ENCODE assay signal across 8 cellular contexts in genomic region chr10:48306870-48307531, GRCh38. TPM values are rescaled to one million over a fixed set of nuclear protein-coding genes. Genes with fewer than 3 reads are reported as not detected.
A peak's percentile ranks its signal among the peaks of the same experiment; 100 is the strongest.
DNase-seq lines count a peak whose midpoint lies in the region; ATAC-seq and TF ChIP-seq lines count a peak whose summit lies in the region.

No MANE protein-coding gene starts in this region.

- H3K9me3 ChIP-seq in colonic mucosa: no peaks in the 10 kb centered on the region

- no peak for TF ChIP-seq CTCF in GM06990 (IDR thresholded peaks at IDR 0.05; ENCODE audit: insufficient read depth, low read length, poor library complexity, severe bottlenecking)
- no peak for TF ChIP-seq CTCF in KMS-11 (conservative IDR thresholded peaks at IDR 0.05; ENCODE audit: low read depth, low read length)
- no peak for TF ChIP-seq CTCF in VCaP (conservative IDR thresholded peaks at IDR 0.05)
- no peak for TF ChIP-seq CTCF in colonic mucosa (IDR thresholded peaks at IDR 0.05)
- no peak for TF ChIP-seq CTCF in lower leg skin (IDR thresholded peaks at IDR 0.05)

- no peaks in the 10 kb centered on the region for H3K36me3 ChIP-seq in GM06990 (ENCODE audit: control insufficient read depth, insufficient read depth, low read length)
- no peaks in the 10 kb centered on the region for H3K36me3 ChIP-seq in KMS-11 (ENCODE audit: insufficient read depth)
- H3K36me3 ChIP-seq in colonic mucosa: no peaks in the 10 kb centered on the region

- H3K4me1 ChIP-seq in KMS-11 (ENCODE audit: low read depth, poor library complexity, severe bottlenecking): peaks cover 38% of the 10 kb centered on the region
- H3K4me1 ChIP-seq in colonic mucosa: peaks cover 5% of the 10 kb centered on the region

- 0% methylated on average over 13 to 18 of the region's 66 CpGs for WGBS in lower leg skin, 2 donors

- H3K4me3 ChIP-seq in GM06990 (replicated peaks; ENCODE audit: low read depth, low read length): peak overlapping the region; percentile 79
- H3K4me3 ChIP-seq in KMS-11 (IDR thresholded peaks at IDR 0.05; ENCODE audit: insufficient read depth, low read depth, low read length): no peak overlapping the region
- peak overlapping the region; percentile 83 for H3K4me3 ChIP-seq in colonic mucosa
- peak overlapping the region; percentile 73 for H3K4me3 ChIP-seq in lower leg skin (ENCODE audit: low read depth, poor library complexity, severe bottlenecking)

- H3K27me3 ChIP-seq in GM06990 (replicated peaks; ENCODE audit: control insufficient read depth, insufficient read depth, low read length): no peaks in the 10 kb centered on the region
- H3K27me3 ChIP-seq in KMS-11 (ENCODE audit: insufficient read depth, low read depth): no peaks in the 10 kb centered on the region
- no peaks in the 10 kb centered on the region for H3K27me3 ChIP-seq in colonic mucosa

- intact Hi-C loops in colonic mucosa (cut with DNase I) (no loop called here), lower leg skin (cut with DNase I; ENCODE audit: low total_unique reads) (no loop called here)

- H3K27ac ChIP-seq in KMS-11 (peak overlapping the region; percentile 9; the same call in 1 of the 2 replicates), VCaP (peak overlapping the region; percentile 92), colonic mucosa (peak overlapping the region; percentile 91)

- DNase-seq in GM06990 (ENCODE audit: extremely low read depth, insufficient read length) (no peak), colonic mucosa (peak; percentile 60), lower leg skin (ENCODE audit: low spot score in 2 of 2) (peak; percentile 38 to 91), amniotic stem cell (lab: John Stamatoyannopoulos, UW) (no peak)
- peak in 2 of 3 donors; percentile 20 to 44 for DNase-seq in stimulated activated CD4-positive, alpha-beta T cell treated with anti-CD3 and anti-CD28 coated beads, TNF-alpha, amount 100 ng/mL, for 48 hours (ENCODE audit: low read depth in 3 of 3)

- ATAC-seq in GM21737 (IDR thresholded peaks at IDR 0.05; ENCODE audit: unreplicated experiment): peak; percentile 36

- H2AFZ ChIP-seq in KMS-11 (ENCODE audit: low read depth): peak overlapping the region; percentile 50

- H3K79me2 ChIP-seq in KMS-11 (ENCODE audit: insufficient read depth, low read depth): peaks cover 28% of the 10 kb centered on the region

- no peak for TF ChIP-seq POLR2A in lower leg skin (IDR thresholded peaks at IDR 0.05)

- H3K4me2 ChIP-seq in KMS-11: peak overlapping the region; percentile 83

- peaks cover 4% of the 10 kb centered on the region; the same call in 1 of the 2 replicates for H4K20me1 ChIP-seq in KMS-11 (ENCODE audit: insufficient read depth)

- peak overlapping the region; percentile 53; the same call in 1 of the 2 replicates for H3K9ac ChIP-seq in KMS-11
- peak overlapping the region; percentile 86 to 89 for H3K9ac ChIP-seq in colonic mucosa (ENCODE audit: low read depth in 2 of 2, low read length in 2 of 2)

RNA-seq across cellular contexts. Expression of gene MAPK8, which starts 0.5 kb away (rescaled TPM):
- total RNA-seq in colonic mucosa: 10 to 100 TPM; 32.3 to 43.3 TPM
- 10 to 100 TPM; 26.7 to 58.6 (median 44.0) TPM for total RNA-seq in lower leg skin

RNA-seq across cellular contexts. Expression of gene FRMPD2, which starts 32.5 kb away (rescaled TPM):
- total RNA-seq in colonic mucosa (under 1 TPM in 1 of 2 donors, not detected in 1; 0.35 TPM), lower leg skin (1 to 10 TPM in 1 of 4 donors, not detected in 3; 1.2 TPM)

Comparison
In these comparisons a context has a peak if more than half of its experiments do, and no peak if none do; other contexts are left out.
1. DNase-seq: peak in colonic mucosa (single experiment), lower leg skin (2 of 2) and stimulated activated CD4-positive, alpha-beta T cell treated with anti-CD3 and anti-CD28 coated beads, TNF-alpha, amount 100 ng/mL, for 48 hours (2 of 3); none in GM06990 (single experiment) and amniotic stem cell (single experiment).
2. H3K27ac ChIP-seq: peak in every context shown above with its lines; median percentile 92 in VCaP; 91 in colonic mucosa; 9 in KMS-11.